Comparison of ENCODE assay signal across 9 cellular contexts in genomic region chr20:62551408-62552323, GRCh38.
DNase-seq lines count a peak whose midpoint lies in the region; ATAC-seq and TF ChIP-seq lines count a peak whose summit lies in the region.
"Had no signal": no experiment of that assay in that cellular context is flagged by ENCODE, and none has a peak within 500 bp of the region (broad histone marks: within the 10 kb centered on the region; RNA-seq: fewer than 3 reads in every experiment).

No MANE protein-coding gene starts in this region.

- H3K27ac ChIP-seq in esophagus muscularis mucosa (replicated peaks in 1 of 4) (peak overlapping the region; percentile 86 to 92 (median 88)), parathyroid adenoma (no peak overlapping the region)

- peaks cover 18% of the 10 kb centered on the region for H3K4me1 Mint-ChIP-seq in stimulated activated naive CD8-positive, alpha-beta T cell treated with anti-CD3 and anti-CD28 coated beads, Interleukin-15, amount 100 ng/mL, for 72 hours

- no peak for TF ChIP-seq POLR2A in esophagus muscularis mucosa (IDR thresholded peaks at IDR 0.05; ENCODE audit: low read depth)

- DNase-seq in BE2C (no peak), HK-2 (ENCODE audit: unreplicated experiment) (peak; percentile 37), esophagus muscularis mucosa (ENCODE audit: extremely low spot score) (no peak)
- no peak for DNase-seq in stimulated activated naive CD8-positive, alpha-beta T cell treated with anti-CD3 and anti-CD28 coated beads, Interleukin-15, amount 100 ng/mL, for 72 hours
- DNase-seq: NCI-H1436 treated with DMSO at 0.1 percent for 48 hours had no signal

- H3K4me1 ChIP-seq in BE2C (no peaks in the 10 kb centered on the region), esophagus muscularis mucosa (peaks cover 46 to 95% (median 90%) of the 10 kb centered on the region in 4 donors), parathyroid adenoma (no peaks in the 10 kb centered on the region)

- intact Hi-C loops in esophagus muscularis mucosa (cut with DNase I), result no loop called here

- peak overlapping the region; percentile 28 for H2AFZ ChIP-seq in parathyroid adenoma

- peaks cover 81% of the 10 kb centered on the region for H3K27me3 Mint-ChIP-seq in stimulated activated naive CD8-positive, alpha-beta T cell treated with anti-CD3 and anti-CD28 coated beads, Interleukin-15, amount 100 ng/mL, for 72 hours

- H3K36me3 ChIP-seq in BE2C (no peaks in the 10 kb centered on the region), esophagus muscularis mucosa (no peaks in the 10 kb centered on the region), parathyroid adenoma (ENCODE audit: control insufficient read depth, insufficient read depth, low read length) (no peaks in the 10 kb centered on the region)

- no peak overlapping the region for H3K4me2 ChIP-seq in parathyroid adenoma (ENCODE audit: low read length)

- no peak overlapping the region for H3K27ac Mint-ChIP-seq in stimulated activated naive CD8-positive, alpha-beta T cell treated with anti-CD3 and anti-CD28 coated beads, Interleukin-15, amount 100 ng/mL, for 72 hours

- no peaks in the 10 kb centered on the region for H3K9me3 ChIP-seq in BE2C
- H3K9me3 ChIP-seq in esophagus muscularis mucosa, result no peaks in the 10 kb centered on the region
- no peaks in the 10 kb centered on the region for H3K9me3 ChIP-seq in parathyroid adenoma (ENCODE audit: control insufficient read depth, low read length)

- no peak for TF ChIP-seq CTCF in BE2C (IDR thresholded peaks at IDR 0.05; ENCODE audit: low read depth, low read length)
- no peak for TF ChIP-seq CTCF in esophagus muscularis mucosa (IDR thresholded peaks at IDR 0.05)
- no peak for TF ChIP-seq CTCF in parathyroid adenoma (IDR thresholded peaks at IDR 0.05)

- no peaks in the 10 kb centered on the region for H3K9me3 Mint-ChIP-seq in stimulated activated naive CD8-positive, alpha-beta T cell treated with anti-CD3 and anti-CD28 coated beads, Interleukin-15, amount 100 ng/mL, for 72 hours

- H3K79me2 ChIP-seq in parathyroid adenoma, result no peaks in the 10 kb centered on the region

- H3K27me3 ChIP-seq in BE2C (peaks cover 27% of the 10 kb centered on the region), esophagus muscularis mucosa (peaks cover 0 to 80% (median 7%) of the 10 kb centered on the region in 4 donors), parathyroid adenoma (ENCODE audit: control insufficient read depth, insufficient read depth, low read length) (peaks cover 3% of the 10 kb centered on the region)

- ATAC-seq in stimulated activated naive CD8-positive, alpha-beta T cell treated with anti-CD3 and anti-CD28 coated beads, Interleukin-15, amount 100 ng/mL, for 72 hours, result no peak
- no peak for ATAC-seq in GM18907 (IDR thresholded peaks at IDR 0.05; ENCODE audit: unreplicated experiment)
- ATAC-seq in GM21619 (IDR thresholded peaks at IDR 0.05; ENCODE audit: unreplicated experiment), result no peak
- ATAC-seq in HG02623 (IDR thresholded peaks at IDR 0.05; ENCODE audit: unreplicated experiment), result no peak

- H3K4me3 ChIP-seq in BE2C (ENCODE audit: low read depth, low read length), result peak overlapping the region; percentile 43
- peak overlapping the region; percentile 69 to 84 (median 80) for H3K4me3 ChIP-seq in esophagus muscularis mucosa
- no peak overlapping the region for H3K4me3 ChIP-seq in parathyroid adenoma (ENCODE audit: low read depth, low read length)

- H3K4me3 Mint-ChIP-seq in stimulated activated naive CD8-positive, alpha-beta T cell treated with anti-CD3 and anti-CD28 coated beads, Interleukin-15, amount 100 ng/mL, for 72 hours, result peak overlapping the region in 1 of 2 donors; percentile 42

- H3K9ac ChIP-seq in parathyroid adenoma, result no peak overlapping the region

- TF ChIP-seq EP300 in esophagus muscularis mucosa (IDR thresholded peaks at IDR 0.05), result no peak

- 28% methylated on average over 29 of the region's 47 CpGs for WGBS in esophagus muscularis mucosa
